In the genomic region with DNA sequence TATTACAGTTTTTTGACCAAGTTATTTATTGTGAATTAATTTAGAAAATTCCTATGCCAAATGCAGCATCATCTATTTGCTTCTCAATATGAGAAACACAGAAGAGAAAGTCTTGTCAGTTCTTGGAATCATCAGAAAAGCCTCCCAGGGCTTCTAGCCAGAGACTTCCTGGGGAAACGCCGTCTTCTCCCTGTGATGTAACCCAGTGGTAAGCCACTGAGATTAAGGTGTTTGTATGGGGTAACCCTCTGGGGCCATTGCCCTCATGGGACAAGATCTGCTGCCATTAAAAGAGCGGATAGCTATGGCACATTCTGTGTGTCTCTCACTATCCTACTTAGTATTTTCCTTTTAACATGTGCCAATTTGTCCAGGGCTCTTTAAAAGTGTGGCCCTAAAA, we compare ENCODE assay signal across 18 cellular contexts. TPM values are rescaled to one million over a fixed set of nuclear protein-coding genes. Genes with fewer than 3 reads are reported as not detected.
A peak's percentile ranks its signal among the peaks of the same experiment; 100 is the strongest.
DNase-seq lines count a peak whose midpoint lies in the region; ATAC-seq, FAIRE-seq and TF ChIP-seq lines count a peak whose summit lies in the region.
"Had no signal": no experiment of that assay in that cellular context is flagged by ENCODE, and none has a peak within 500 bp of the region (broad histone marks: within the 10 kb centered on the region; RNA-seq: fewer than 3 reads in every experiment).

No MANE protein-coding gene starts in this region.

- H2AFZ ChIP-seq in PC-3 (ENCODE audit: low read length), result no peak overlapping the region

- 88% methylated on average over 3 of the region's 3 CpGs for whole genome bisulfite sequencing in A549 (ENCODE audit: missing lambda C conversion rate)

- ATAC-seq in A549 (no peak), PC-3 (no peak), GM21390 (IDR thresholded peaks at IDR 0.05; ENCODE audit: unreplicated experiment) (no peak)

- POLR2A ChIA-PET in A549 (lab: Yijun Ruan, JAX) (interaction anchor here (0.6 kb wide), 1 partner anchor 13 kb away, joined by 3 read pairs; no protein-coding TSS in a partner anchor), PC-3 (lab: Charles Lee; ENCODE audit: unreplicated experiment) (no interaction called here)

- H3K4me3 ChIP-seq in A549, result no peak overlapping the region
- no peak overlapping the region for H3K4me3 ChIP-seq in HL-60 (replicated peaks; ENCODE audit: insufficient read depth, low read length)
- no peak overlapping the region for H3K4me3 ChIP-seq in PC-3 (ENCODE audit: low read length)

- H3K4me2 ChIP-seq in A549 (no peak overlapping the region), PC-3 (ENCODE audit: low read length) (peak overlapping the region; percentile 59; the same call in 1 of the 2 replicates)

- H3K9me3 ChIP-seq in A549, result no peaks in the 10 kb centered on the region
- no peaks in the 10 kb centered on the region for H3K9me3 ChIP-seq in PC-3 (ENCODE audit: low read length)
- H3K9me3 ChIP-seq: Caco-2 had no signal

- DNase-seq in A549 (ENCODE audit: low read depth in 1 of 2, low spot score in 1 of 2) (no peak), HL-60 (ENCODE audit: low read depth in 1 of 2, low spot score in 1 of 2) (peak; percentile 23 to 42), PC-3 (no peak), amniotic epithelial cell (ENCODE audit: low read depth) (peak; percentile 74), RCC 7860 (ENCODE audit: low spot score) (no peak), SIG-M5 treated with dmso at 0.1 percent for 504 hours (lab: John Stamatoyannopoulos, UW; ENCODE audit: unreplicated experiment) (no peak), NCI-H187 treated with DMSO at 0.1 percent for 48 hours (lab: John Stamatoyannopoulos, UW) (no peak)
- DNase-seq: Caco-2, Karpas-422, NCI-H1092, NCI-H2107, NCI-H345, NCI-H526 treated with DMSO at 0.1 percent for 48 hours, SHP77 had no signal

- H3K9ac ChIP-seq in PC-3 (ENCODE audit: low read length), result peak overlapping the region; percentile 18; the same call in 1 of the 2 replicates

- H3F3A ChIP-seq in PC-3 (ENCODE audit: low read length, unreplicated experiment), result no peaks in the 10 kb centered on the region

- H3K4me1 ChIP-seq in A549 (peaks cover 46% of the 10 kb centered on the region), PC-3 (ENCODE audit: insufficient read depth, low read length) (peaks cover 19% of the 10 kb centered on the region)

- TF ChIP-seq POLR2A in A549 (IDR thresholded peaks at IDR 0.05; ENCODE audit: low read length), result no peak

- H3K27me3 ChIP-seq in HL-60 (ENCODE audit: insufficient read depth, poor library complexity, severe bottlenecking) (peaks cover 2% of the 10 kb centered on the region), PC-3 (ENCODE audit: low read length) (no peaks in the 10 kb centered on the region)

- BruUV-seq in PC-3 (replicated peaks; lab: Mats Ljungman, UMichigan), result no TSS peak

- H3K36me3 ChIP-seq in PC-3 (ENCODE audit: low read depth, low read length), result no peaks in the 10 kb centered on the region

- peak overlapping the region; percentile 41 to 77; a peak in 4 of 6 replicates for H3K27ac ChIP-seq in A549
- H3K27ac ChIP-seq in HL-60 (replicated peaks), result no peak overlapping the region
- H3K27ac ChIP-seq in PC-3 (ENCODE audit: low read length), result peak overlapping the region; percentile 67

- H4K20me1 ChIP-seq in PC-3 (ENCODE audit: low read length), result no peaks in the 10 kb centered on the region

- no peaks in the 10 kb centered on the region for H3K79me2 ChIP-seq in PC-3 (ENCODE audit: low read length)

- FAIRE-seq in A549 (lab: Jason Lieb, UNC) (no peak), RCC 7860 (lab: Jason Lieb, UNC) (no peak)
- FAIRE-seq: GM12892, H1 had no signal

- no peak for TF ChIP-seq EP300 in A549 (IDR thresholded peaks at IDR 0.05)

- H3K9me2 ChIP-seq in PC-3 (replicated peaks; ENCODE audit: low read length), result no peaks in the 10 kb centered on the region

- intact Hi-C loops in PC-3 (cut with micrococcal nuclease), result no loop called here

- TF ChIP-seq RAD21 in A549 (conservative IDR thresholded peaks at IDR 0.05 in 1 of 2, IDR thresholded peaks at IDR 0.05 in 1 of 2), result no peak

- TF ChIP-seq CTCF in A549 (IDR thresholded peaks at IDR 0.05) (no peak), HL-60 (IDR thresholded peaks at IDR 0.05; ENCODE audit: insufficient read depth, low read length) (no peak), PC-3 (conservative IDR thresholded peaks at IDR 0.05; ENCODE audit: low read depth, low read length) (no peak)

- CTCF ChIA-PET in A549 (lab: Yijun Ruan, JAX), result interaction anchor here (0.8 to 5.0 kb wide), 2 partner anchors 12 to 68 kb away, joined by 3 to 20 read pairs; no protein-coding TSS in a partner anchor
- CTCF ChIA-PET in PC-3 (lab: Charles Lee), result no interaction called here

TF ChIP-seq in A549, 52 proteins besides CTCF, POLR2A, EP300 and RAD21:
- TF ChIP-seq, protein P1, sequence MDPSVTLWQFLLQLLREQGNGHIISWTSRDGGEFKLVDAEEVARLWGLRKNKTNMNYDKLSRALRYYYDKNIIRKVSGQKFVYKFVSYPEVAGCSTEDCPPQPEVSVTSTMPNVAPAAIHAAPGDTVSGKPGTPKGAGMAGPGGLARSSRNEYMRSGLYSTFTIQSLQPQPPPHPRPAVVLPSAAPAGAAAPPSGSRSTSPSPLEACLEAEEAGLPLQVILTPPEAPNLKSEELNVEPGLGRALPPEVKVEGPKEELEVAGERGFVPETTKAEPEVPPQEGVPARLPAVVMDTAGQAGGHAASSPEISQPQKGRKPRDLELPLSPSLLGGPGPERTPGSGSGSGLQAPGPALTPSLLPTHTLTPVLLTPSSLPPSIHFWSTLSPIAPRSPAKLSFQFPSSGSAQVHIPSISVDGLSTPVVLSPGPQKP (IDR thresholded peaks at IDR 0.05; ENCODE audit: low read depth, low read length), result no peak
- TF ChIP-seq ZNF302 (CRISPR knock-in tag; IDR thresholded peaks at IDR 0.05) (no peak), CEBPB (IDR thresholded peaks at IDR 0.05) (no peak)

RNA-seq across cellular contexts. Expression of a gene that starts 28.0 kb away (rescaled TPM):
- 25.2 and 25.4 TPM in 2 replicates for polyA plus RNA-seq in A549 (2011; rRNA removed)
- 10.5 and 12.3 TPM in 2 replicates for polyA plus RNA-seq in A549 (2012; cell fraction: cytosol; rRNA removed)
- 13.5 and 15.5 TPM in 2 replicates for polyA plus RNA-seq in A549 (2012; cell fraction: nucleus; rRNA removed)
- 12.4 to 17.4 TPM (median 17.2 TPM) in 3 replicates for polyA plus RNA-seq in A549 (2017; fragmentation: RNase III; extraction: RNeasy Plus Mini Kit Qiagen cat#74134 plus additional on column Dnase treatment)
- 13.2 and 17.2 TPM in 2 replicates for polyA minus RNA-seq in A549 (2011; rRNA and poly(A)+ RNA removed)
- total RNA-seq in PC-3 (2014; rRNA removed), result 31.0 and 31.4 TPM in 2 replicates
- total RNA-seq: G401 had no signal

RNA-seq across cellular contexts. Expression of a gene that starts 48.4 kb away (rescaled TPM):
- polyA plus RNA-seq in A549 (2011; rRNA removed), result 42.5 and 45.0 TPM in 2 replicates
- polyA plus RNA-seq in A549 (2012; cell fraction: cytosol; rRNA removed), result 31.4 and 37.2 TPM in 2 replicates
- polyA plus RNA-seq in A549 (2012; cell fraction: nucleus; rRNA removed), result 106 and 115 TPM in 2 replicates
- polyA plus RNA-seq in A549 (2017; fragmentation: RNase III; extraction: RNeasy Plus Mini Kit Qiagen cat#74134 plus additional on column Dnase treatment), result 56.9 to 69.2 TPM (median 61.4 TPM) in 3 replicates
- polyA minus RNA-seq in A549 (2011; rRNA and poly(A)+ RNA removed), result 121 and 124 TPM in 2 replicates
- total RNA-seq in PC-3 (2014; rRNA removed), result 85.5 and 122 TPM in 2 replicates

RNA-seq across cellular contexts. Expression of a gene that starts 54.6 kb away (rescaled TPM):
- polyA plus RNA-seq in A549 (2011; rRNA removed) (31.0 and 40.1 TPM in 2 replicates), A549 (2017; fragmentation: RNase III; extraction: RNeasy Plus Mini Kit Qiagen cat#74134 plus additional on column Dnase treatment) (18.2 to 24.1 TPM (median 19.4 TPM) in 3 replicates)
- 9.6 and 11.6 TPM in 2 replicates for polyA plus RNA-seq in A549 (2012; cell fraction: cytosol; rRNA removed)
- polyA plus RNA-seq in A549 (2012; cell fraction: nucleus; rRNA removed), result 26.8 and 38.7 TPM in 2 replicates
- 41.6 and 42.2 TPM in 2 replicates for polyA minus RNA-seq in A549 (2011; rRNA and poly(A)+ RNA removed)
- total RNA-seq in PC-3 (2014; rRNA removed), result 217 and 224 TPM in 2 replicates

Comparison
In these comparisons a context has a peak if more than half of its experiments do, and no peak if none do; other contexts are left out.
1. DNase-seq: peak in HL-60 (2 of 2) and amniotic epithelial cell (single experiment); none in A549 (0 of 2), PC-3 (single experiment), RCC 7860 (single experiment), SIG-M5 treated with dmso at 0.1 percent for 504 hours (single experiment) and NCI-H187 treated with DMSO at 0.1 percent for 48 hours (single experiment).